ENCODE assay signal across 18 cellular contexts in the genomic region with DNA sequence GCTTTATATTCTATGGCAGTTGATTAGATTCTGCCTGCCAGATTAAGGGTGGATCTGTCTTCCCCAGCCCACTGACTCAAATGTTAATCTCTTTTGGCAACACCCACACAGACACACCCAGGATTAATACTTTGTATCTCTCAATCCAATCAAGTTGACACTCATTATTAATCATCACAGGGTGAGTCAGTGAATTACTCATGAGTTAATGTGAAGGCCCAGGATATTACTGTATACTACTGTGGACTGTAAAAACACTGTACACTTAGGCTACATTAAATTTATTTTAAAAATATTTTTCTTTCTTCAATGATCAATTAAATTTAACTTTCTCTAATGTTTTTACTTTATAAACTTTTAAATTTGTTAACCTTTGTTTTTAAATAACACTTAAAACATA.
"Had no signal": no experiment of that assay in that cellular context is flagged by ENCODE, and none has a peak within 500 bp of the region (broad histone marks: within the 10 kb centered on the region; RNA-seq: fewer than 3 reads in every experiment).

No MANE protein-coding gene starts in this region.

- ATAC-seq: activated CD4-positive, CD25-positive, alpha-beta regulatory T cell treated with anti-CD3 and anti-CD28 coated beads, Interleukin-2, amount 50 U/mL, for 24 hours; natural killer cell; stimulated activated memory B cell treated with anti-CD40 and anti-IgM and Interleukin-4, amounts not matched to agents 10 μg/mL and 1 μg/mL and 100 μg/mL, for 72 hours had no signal

- H3K36me3 ChIP-seq: brain microvascular endothelial cell, neutrophil, tibial artery had no signal

- H3K4me3 ChIP-seq: tibial artery had no signal

- H3K27ac ChIP-seq: brain microvascular endothelial cell, neutrophil, tibial artery had no signal

- DNase-seq: activated CD4-positive, alpha-beta T cell treated with anti-CD3 and anti-CD28 coated beads, Interleukin-2, amount 50 U/mL, for 4 hours; activated naive CD4-positive, alpha-beta T cell treated with Interleukin-2 at 50 U/mL for 16 hours; activated T-cell treated with anti-CD3 and anti-CD28 coated beads for 4 hours; anterior cingulate cortex; brain microvascular endothelial cell; dermis blood vessel endothelial cell; erythroblast; hypothalamus; kidney glomerular epithelial cell; mesendoderm; natural killer cell; posterior cingulate gyrus; retina; stimulated activated CD4-positive, alpha-beta T cell treated with anti-CD3 and anti-CD28 coated beads, Interleukin-2, amount 100 ng/mL, for 48 hours; tibial artery had no signal

- H3K4me1 ChIP-seq: tibial artery had no signal

- H3K9me3 ChIP-seq: neutrophil, tibial artery had no signal

- H3K27me3 ChIP-seq: brain microvascular endothelial cell, neutrophil, tibial artery had no signal
